ENCODE assay signal across 8 cellular contexts in genomic region chr11:62880231-62880802, GRCh38. TPM values are rescaled to one million over a fixed set of nuclear protein-coding genes. Genes with fewer than 3 reads are reported as not detected.
DNase-seq lines count a peak whose midpoint lies in the region; TF ChIP-seq lines count a peak whose summit lies in the region.

No MANE protein-coding gene starts in this region.

- no peaks in the 10 kb centered on the region for H3K27me3 ChIP-seq in H7 (ENCODE audit: control insufficient read depth, insufficient read depth, low read length)
- no peaks in the 10 kb centered on the region for H3K27me3 ChIP-seq in iPS-15b (ENCODE audit: control insufficient read depth, insufficient read depth, low read length)
- H3K27me3 ChIP-seq in smooth muscle cell (ENCODE audit: low read depth), result no peaks in the 10 kb centered on the region

- peak overlapping the region; percentile 86 for H3K4me2 ChIP-seq in smooth muscle cell

- H3K4me1 ChIP-seq in iPS-15b (ENCODE audit: control insufficient read depth, insufficient read depth, low read length) (peaks cover 19% of the 10 kb centered on the region), smooth muscle cell (ENCODE audit: low read depth) (peaks cover 28% of the 10 kb centered on the region)

- H3K9ac ChIP-seq in iPS-15b (ENCODE audit: low read depth, low read length) (no peak overlapping the region), smooth muscle cell (ENCODE audit: low read depth) (peak overlapping the region; percentile 99)

- no peaks in the 10 kb centered on the region for H3K9me3 ChIP-seq in iPS-15b (ENCODE audit: control insufficient read depth, insufficient read depth, low read length)
- no peaks in the 10 kb centered on the region for H3K9me3 ChIP-seq in smooth muscle cell (replicated peaks; ENCODE audit: low read depth)

- peaks cover 39% of the 10 kb centered on the region for H3K36me3 ChIP-seq in H7 (replicated peaks; ENCODE audit: control insufficient read depth, insufficient read depth, low read length)
- H3K36me3 ChIP-seq in iPS-15b (ENCODE audit: control insufficient read depth, insufficient read depth, low read length), result peaks cover 62% of the 10 kb centered on the region
- peaks cover 3% of the 10 kb centered on the region for H3K36me3 ChIP-seq in smooth muscle cell (ENCODE audit: low read depth)

- WGBS in smooth muscle cell (ENCODE audit: low lambda C conversion rate), result 5% methylated on average over 14 of the region's 16 CpGs

- H2AFZ ChIP-seq in smooth muscle cell (ENCODE audit: low read depth), result peak overlapping the region; percentile 40

- H3K4me3 ChIP-seq in H7 (ENCODE audit: insufficient read depth, low read depth, low read length), result peak overlapping the region; percentile 100
- H3K4me3 ChIP-seq in iPS-15b (ENCODE audit: low read depth, low read length), result peak overlapping the region; percentile 98
- peak overlapping the region; percentile 81 for H3K4me3 ChIP-seq in smooth muscle cell

- TF ChIP-seq CTCF in smooth muscle cell (IDR thresholded peaks at IDR 0.05; ENCODE audit: borderline replicate concordance, insufficient read depth, poor library complexity, severe bottlenecking), result no peak

- H3K79me2 ChIP-seq in smooth muscle cell (ENCODE audit: low read depth), result peaks cover 47% of the 10 kb centered on the region

- peaks cover 29% of the 10 kb centered on the region for H4K20me1 ChIP-seq in smooth muscle cell (ENCODE audit: low read depth)

- peaks cover 39% of the 10 kb centered on the region for H3F3A ChIP-seq in smooth muscle cell (ENCODE audit: low read depth)

- DNase-seq in NCI-H1436 treated with DMSO at 0.1 percent for 48 hours (lab: John Stamatoyannopoulos, UW), result peak; percentile 13
- no peak for DNase-seq in NCI-H1436 (lab: John Stamatoyannopoulos, UW)
- DNase-seq in H7, result no peak
- DNase-seq in NAMALWA (ENCODE audit: low spot score), result peak; percentile 53
- DNase-seq in smooth muscle cell (lab: John Stamatoyannopoulos, UW; ENCODE audit: unreplicated experiment), result peak; percentile 67
- no peak for DNase-seq in NK-92 treated with Interleukin-12 subunit alpha and Interleukin-12 subunit beta, amount 100 ng/mL, for 24 hours (lab: John Stamatoyannopoulos, UW)

- H3K27ac ChIP-seq in angular gyrus (ENCODE audit: low read depth, low read length) (peak overlapping the region; percentile 97), smooth muscle cell (ENCODE audit: low read depth) (peak overlapping the region; percentile 100)

RNA-seq across cellular contexts. Expression of gene SLC3A2, which starts 0.4 kb away (rescaled TPM):
- total RNA-seq in H7 (2014; rRNA removed; shearing (Covaris generic)), result 271 and 340 TPM in 2 replicates
- total RNA-seq in smooth muscle cell, result 181 and 248 TPM in 2 replicates
- polyA plus RNA-seq in smooth muscle cell, result 179 and 291 TPM in 2 replicates

RNA-seq across cellular contexts. Expression of gene CHRM1, which starts 40.8 kb away (rescaled TPM):
- total RNA-seq in H7 (2014; rRNA removed; shearing (Covaris generic)), result not detected in 2 replicates
- total RNA-seq in smooth muscle cell, result not detected in 2 replicates
- not detected in 2 replicates for polyA plus RNA-seq in smooth muscle cell

RNA-seq across cellular contexts. Expression of gene WDR74, which starts 40.9 kb away (rescaled TPM):
- total RNA-seq in H7 (2014; rRNA removed; shearing (Covaris generic)), result 153 and 160 TPM in 2 replicates
- 19.3 and 36.6 TPM in 2 replicates for total RNA-seq in smooth muscle cell
- polyA plus RNA-seq in smooth muscle cell, result 41.3 and 46.1 TPM in 2 replicates

RNA-seq across cellular contexts. Expression of gene TEX54, which starts 47.7 kb away (rescaled TPM):
- not detected in 2 replicates for total RNA-seq in H7 (2014; rRNA removed; shearing (Covaris generic))
- not detected in 2 replicates for total RNA-seq in smooth muscle cell
- 1.4 and 3.1 TPM in 2 replicates for polyA plus RNA-seq in smooth muscle cell

RNA-seq across cellular contexts. Expression of gene STX5, which starts 48.5 kb away (rescaled TPM):
- 24.0 and 29.0 TPM in 2 replicates for total RNA-seq in H7 (2014; rRNA removed; shearing (Covaris generic))
- 44.6 and 52.6 TPM in 2 replicates for total RNA-seq in smooth muscle cell
- 67.9 and 69.0 TPM in 2 replicates for polyA plus RNA-seq in smooth muscle cell

Comparison
In these comparisons a context has a peak if more than half of its experiments do, and no peak if none do; other contexts are left out.
1. DNase-seq: peak in NCI-H1436 treated with DMSO at 0.1 percent for 48 hours (single experiment), NAMALWA (single experiment) and smooth muscle cell (single experiment); none in NCI-H1436 (single experiment), H7 (single experiment) and NK-92 treated with Interleukin-12 subunit alpha and Interleukin-12 subunit beta, amount 100 ng/mL, for 24 hours (single experiment).
2. Peak in every context shown above with its lines, with median percentiles within 50 percentile points of each other: H3K4me3 ChIP-seq.